ENCODE assay signal across 29 cellular contexts in the genomic region with DNA sequence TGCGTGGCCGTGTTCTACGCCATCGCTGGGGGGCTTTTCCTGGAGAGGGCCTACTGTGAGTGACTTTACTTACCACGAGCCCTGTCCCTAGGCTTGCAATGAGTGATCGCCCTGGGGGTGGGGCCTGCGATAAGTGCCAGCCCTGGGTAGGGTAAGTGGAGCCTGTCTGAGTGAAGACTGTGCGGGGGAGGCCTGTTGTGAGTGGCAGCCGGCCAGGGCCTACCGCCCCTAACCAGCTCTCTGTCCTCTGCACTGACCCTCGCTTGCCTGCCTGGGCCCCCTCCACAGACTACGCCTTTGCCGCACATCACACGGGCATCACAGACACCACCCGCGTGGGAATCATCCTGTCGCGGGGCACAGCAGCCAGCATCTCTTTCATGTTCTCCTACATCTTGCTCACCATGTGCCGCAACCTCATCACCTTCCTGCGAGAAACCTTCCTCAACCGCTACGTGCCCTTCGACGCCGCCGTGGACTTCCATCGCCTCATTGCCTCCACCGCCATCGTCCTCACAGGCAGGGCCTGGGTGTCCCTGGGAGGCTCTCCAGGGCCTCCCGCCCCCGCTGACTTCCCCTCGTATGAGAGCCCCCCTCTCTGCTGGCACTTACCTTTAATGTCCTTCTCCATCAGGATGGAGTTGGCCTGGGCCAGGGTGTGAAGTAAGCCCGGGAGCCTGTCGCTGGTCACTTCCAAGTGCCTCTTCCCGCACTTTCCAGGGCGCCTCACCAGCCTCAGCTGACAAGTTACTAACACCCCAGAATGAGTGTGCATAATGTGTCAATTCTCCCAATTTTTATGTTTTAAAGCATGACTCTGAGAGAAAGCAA. TPM values are rescaled to one million over a fixed set of nuclear protein-coding genes. Genes with fewer than 3 reads are reported as not detected.
"Had no signal": no experiment of that assay in that cellular context is flagged by ENCODE, and none has a peak within 500 bp of the region (broad histone marks: within the 10 kb centered on the region; RNA-seq: fewer than 3 reads in every experiment).

No MANE protein-coding gene starts in this region.

- H3K4me1 ChIP-seq: ascending aorta, body of pancreas, Peyer's patch, SJSA1 had no signal

- H3K27ac ChIP-seq: ascending aorta, body of pancreas, Peyer's patch, RWPE1, SJSA1 had no signal

- H3K9me3 ChIP-seq: ascending aorta, body of pancreas, Peyer's patch, SJSA1 had no signal

- H3K36me3 Mint-ChIP-seq: activated naive CD4-positive, alpha-beta T cell treated with anti-CD3 and anti-CD28 coated beads, Interleukin-2, amount 50 U/mL, for 72 hours; WTC11 had no signal

- H3K4me3 Mint-ChIP-seq: activated CD8-positive, alpha-beta T cell treated with anti-CD3 and anti-CD28 coated beads, Interleukin-2, amount 10 ng/mL, durations not matched to agents 7 days and 5 days; activated naive CD8-positive, alpha-beta T cell treated with anti-CD3 and anti-CD28 coated beads, Interleukin-2, amount 50 U/mL, for 24 hours; T-helper 17 cell; WTC11 had no signal

- H3K4me3 ChIP-seq: ascending aorta, body of pancreas, Peyer's patch, SJSA1 had no signal

- H3K27ac Mint-ChIP-seq: activated CD8-positive, alpha-beta T cell treated with anti-CD3 and anti-CD28 coated beads, Interleukin-2, amount 10 ng/mL, durations not matched to agents 7 days and 5 days; activated naive CD8-positive, alpha-beta T cell treated with anti-CD3 and anti-CD28 coated beads, Interleukin-2, amount 50 U/mL, for 24 hours; T-helper 17 cell; WTC11 had no signal

- DNase-seq: activated CD4-positive, alpha-beta T cell treated with anti-CD3 and anti-CD28 coated beads for 48 hours; activated CD4-positive, alpha-beta T cell treated with anti-CD3 and anti-CD28 coated beads, Interleukin-2, amount 50 U/mL, for 4 hours; activated CD4-positive, CD25-positive, alpha-beta regulatory T cell treated with anti-CD3 and anti-CD28 coated beads, Interleukin-2, amount 50 U/mL, for 72 hours; activated CD8-positive, alpha-beta memory T cell treated with anti-CD3 and anti-CD28 coated beads, Interleukin-2, amount 50 U/mL, for 48 hours; activated CD8-positive, alpha-beta T cell treated with anti-CD3 and anti-CD28 coated beads, Interleukin-2, amount 10 ng/mL, durations not matched to agents 7 days and 5 days; activated naive CD8-positive, alpha-beta T cell treated with anti-CD3 and anti-CD28 coated beads, Interleukin-2, amount 50 U/mL, for 24 hours; activated T-cell treated with anti-CD3 and anti-CD28 coated beads, Interleukin-2, amount 50 U/mL, for 1 hour; amniotic stem cell; body of pancreas; central memory CD4-positive, alpha-beta T cell; Karpas-422; NCI-H1105 treated with DMSO at 0.1 percent for 48 hours; NCI-H1436 treated with DMSO at 0.1 percent for 48 hours; NCI-H187; NCI-H2081 treated with DMSO at 0.1 percent for 48 hours; NCI-H446; NCI-H524; Peyer's patch; SHP77; SW 1271; T-helper 17 cell; T-helper 9 cell had no signal

- H3K9me3 Mint-ChIP-seq: activated naive CD4-positive, alpha-beta T cell treated with anti-CD3 and anti-CD28 coated beads, Interleukin-2, amount 50 U/mL, for 72 hours; activated naive CD8-positive, alpha-beta T cell treated with anti-CD3 and anti-CD28 coated beads, Interleukin-2, amount 50 U/mL, for 24 hours; WTC11 had no signal

- H3K36me3 ChIP-seq: ascending aorta, Peyer's patch, SJSA1 had no signal

- FAIRE-seq: bronchial epithelial cell had no signal

- H3K27me3 ChIP-seq: ascending aorta, body of pancreas, Peyer's patch, SJSA1 had no signal

- ATAC-seq: activated CD8-positive, alpha-beta T cell treated with anti-CD3 and anti-CD28 coated beads, Interleukin-2, amount 10 ng/mL, durations not matched to agents 7 days and 5 days; activated naive CD4-positive, alpha-beta T cell treated with anti-CD3 and anti-CD28 coated beads, Interleukin-2, amount 50 U/mL, for 72 hours; activated naive CD8-positive, alpha-beta T cell treated with anti-CD3 and anti-CD28 coated beads, Interleukin-2, amount 50 U/mL, for 24 hours; body of pancreas; SK-N-SH treated with all-trans-retinoic acid at 6 μM for 48 hours; T-helper 17 cell; WTC11 had no signal

- H3K4me1 Mint-ChIP-seq: activated naive CD8-positive, alpha-beta T cell treated with anti-CD3 and anti-CD28 coated beads, Interleukin-2, amount 50 U/mL, for 24 hours had no signal

- H3K27me3 Mint-ChIP-seq: activated naive CD8-positive, alpha-beta T cell treated with anti-CD3 and anti-CD28 coated beads, Interleukin-2, amount 50 U/mL, for 24 hours; T-helper 17 cell had no signal

RNA-seq across cellular contexts. Expression of a gene that starts 22.4 kb away (rescaled TPM):
- total RNA-seq: activated CD8-positive, alpha-beta T cell treated with anti-CD3 and anti-CD28 coated beads, Interleukin-2, amount 10 ng/mL, durations not matched to agents 7 days and 5 days; SJSA1 had no signal

RNA-seq across cellular contexts. Expression of a gene that starts 22.5 kb away (rescaled TPM):
- total RNA-seq: activated CD8-positive, alpha-beta T cell treated with anti-CD3 and anti-CD28 coated beads, Interleukin-2, amount 10 ng/mL, durations not matched to agents 7 days and 5 days; body of pancreas; SJSA1 had no signal

RNA-seq across cellular contexts. Expression of a gene that starts 38.1 kb away (rescaled TPM):
- total RNA-seq: activated CD8-positive, alpha-beta T cell treated with anti-CD3 and anti-CD28 coated beads, Interleukin-2, amount 10 ng/mL, durations not matched to agents 7 days and 5 days; activated naive CD4-positive, alpha-beta T cell treated with anti-CD3 and anti-CD28 coated beads, Interleukin-2, amount 50 U/mL, for 72 hours; body of pancreas; bronchial epithelial cell; SJSA1; T-helper 17 cell; WTC11 had no signal

RNA-seq across cellular contexts. Expression of a gene that starts 38.2 kb away (rescaled TPM):
- total RNA-seq: activated CD8-positive, alpha-beta T cell treated with anti-CD3 and anti-CD28 coated beads, Interleukin-2, amount 10 ng/mL, durations not matched to agents 7 days and 5 days; SJSA1 had no signal
